In the genomic region with DNA sequence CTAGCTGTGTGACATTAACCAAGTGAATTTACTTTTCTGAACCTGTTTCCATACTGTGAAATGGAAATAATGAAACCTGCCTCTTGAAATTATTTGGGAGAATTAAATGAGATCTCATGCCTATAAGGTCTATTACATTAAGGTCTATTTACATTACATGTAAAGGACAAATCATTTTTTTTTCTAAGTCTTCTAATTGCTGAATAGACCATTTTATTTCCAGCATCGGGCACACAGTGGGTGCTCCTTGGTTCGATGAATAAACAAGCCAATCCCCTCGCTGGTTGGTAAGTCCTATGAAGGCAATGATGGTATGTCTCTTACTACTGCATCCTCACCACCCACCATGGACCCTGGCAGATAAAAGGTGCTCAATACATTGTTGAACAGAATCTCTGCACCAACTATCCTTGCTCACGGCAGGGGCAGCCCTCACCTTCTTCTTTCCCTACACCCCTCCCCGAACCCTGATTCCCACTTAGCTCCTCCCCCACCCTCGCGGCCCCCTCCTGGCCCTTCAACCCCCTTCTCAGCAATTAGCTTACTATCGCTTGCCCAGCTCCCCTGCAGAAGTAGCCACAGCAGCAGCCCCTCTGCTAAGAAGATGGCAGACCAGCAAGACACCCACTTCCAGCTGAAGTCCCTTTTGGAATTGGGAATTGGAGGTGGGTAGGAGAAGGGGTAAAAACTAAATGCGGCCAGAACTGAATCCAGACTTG, we compare ENCODE assay signal across 11 cellular contexts. TPM values are rescaled to one million over a fixed set of nuclear protein-coding genes. Genes with fewer than 3 reads are reported as not detected.
DNase-seq lines count a peak whose midpoint lies in the region; ATAC-seq and TF ChIP-seq lines count a peak whose summit lies in the region.
"Had no signal": no experiment of that assay in that cellular context is flagged by ENCODE, and none has a peak within 500 bp of the region (broad histone marks: within the 10 kb centered on the region; RNA-seq: fewer than 3 reads in every experiment).

No MANE protein-coding gene starts in this region.

- no peak for TF ChIP-seq CTCF in Caco-2 (IDR thresholded peaks at IDR 0.05; ENCODE audit: insufficient read depth in 1 of 2, low read depth in 1 of 2, low read length in 1 of 2, severe bottlenecking in 1 of 2, unreplicated experiment in 1 of 2)
- no peak for TF ChIP-seq CTCF in WTC11 (IDR thresholded peaks at IDR 0.05)
- no peak for TF ChIP-seq CTCF in prostate gland (IDR thresholded peaks at IDR 0.05)

- H3K4me3 Mint-ChIP-seq in Caco-2 (ENCODE audit: unreplicated experiment) (peak overlapping the region; percentile 58), WTC11 (peak overlapping the region; percentile 76)
- H3K4me3 Mint-ChIP-seq: T-helper 2 cell treated with Interferon-gamma antibody and Interleukin-4, amounts not matched to agents 5 μg/mL and 100 μg/mL, for 36 hours had no signal

- H3K27me3 ChIP-seq in Caco-2 (replicated peaks; ENCODE audit: control insufficient read depth, insufficient read depth, low read length) (peaks cover 5% of the 10 kb centered on the region), iPS-18a (ENCODE audit: control insufficient read depth, insufficient read depth, low read length) (no peaks in the 10 kb centered on the region), prostate gland (replicated peaks; ENCODE audit: insufficient read depth) (no peaks in the 10 kb centered on the region)

- WGBS in prostate gland: 32% methylated on average over 9 of the region's 9 CpGs

- TF ChIP-seq POLR2A in prostate gland (IDR thresholded peaks at IDR 0.05): no peak

- intact Hi-C loops in Caco-2 (cut with micrococcal nuclease; ENCODE audit: unreplicated experiment): no loop called here
- intact Hi-C loops in prostate gland (cut with DNase I): loop anchor here (5.0 kb wide), 1 partner anchor 87 kb away; no protein-coding TSS in a partner anchor

- H3K9me3 ChIP-seq in Caco-2 (no peaks in the 10 kb centered on the region), iPS-18a (ENCODE audit: control insufficient read depth, low read depth, low read length) (no peaks in the 10 kb centered on the region), prostate gland (no peaks in the 10 kb centered on the region)

- DNase-seq in Caco-2 (no peak), WTC11 (ENCODE audit: low spot score) (no peak), prostate gland (ENCODE audit: low spot score) (no peak), RKO (ENCODE audit: low spot score) (no peak)
- DNase-seq in stimulated activated CD8-positive, alpha-beta memory T cell treated with anti-CD3 and anti-CD28 coated beads, Interleukin-4, amount 100 ng/mL, for 48 hours: no peak
- no peak for DNase-seq in activated CD4-positive, alpha-beta T cell treated with anti-CD3 and anti-CD28 coated beads for 1 hour
- DNase-seq: NCI-H446 had no signal

- H3K4me3 ChIP-seq in Caco-2 (ENCODE audit: low read depth, low read length): peak overlapping the region; percentile 60
- H3K4me3 ChIP-seq in iPS-18a (ENCODE audit: low read length): peak overlapping the region; percentile 87
- H3K4me3 ChIP-seq in prostate gland: peak overlapping the region; percentile 78 to 88

- H3K27me3 Mint-ChIP-seq in Caco-2 (ENCODE audit: insufficient read depth, unreplicated experiment): peaks cover 18% of the 10 kb centered on the region
- peaks cover 2% of the 10 kb centered on the region; the same call in 1 of the 2 replicates for H3K27me3 Mint-ChIP-seq in WTC11 (ENCODE audit: low read depth)

- peaks cover 37% of the 10 kb centered on the region for H3K4me1 ChIP-seq in Caco-2
- peaks cover 54% of the 10 kb centered on the region for H3K4me1 ChIP-seq in iPS-18a (ENCODE audit: control insufficient read depth, low read depth, low read length)
- H3K4me1 ChIP-seq in prostate gland (replicated peaks): peaks cover 3% of the 10 kb centered on the region

- BruUV-seq in Caco-2 (replicated peaks; lab: Mats Ljungman, UMichigan): no TSS peak

- no peak; the same call in 1 of the 2 replicates for ATAC-seq in WTC11
- no peak for ATAC-seq in GM21786 (IDR thresholded peaks at IDR 0.05; ENCODE audit: unreplicated experiment)

- POLR2A ChIA-PET in Caco-2 (lab: Charles Lee): no interaction called here
- POLR2A ChIA-PET in WTC11 (lab: Charles Lee): interaction anchor here (0.6 to 7.1 kb wide), 12 partner anchors 20 to 698 kb away, joined by 3 to 66 read pairs (median 4); no protein-coding TSS in a partner anchor

- H3K36me3 Mint-ChIP-seq in Caco-2 (ENCODE audit: insufficient read depth, unreplicated experiment): peaks cover 7% of the 10 kb centered on the region
- H3K36me3 Mint-ChIP-seq in WTC11: peaks cover 8% of the 10 kb centered on the region; the same call in 1 of the 2 replicates

- peak overlapping the region; percentile 82 for H3K9ac ChIP-seq in iPS-18a (ENCODE audit: low read length)

- H3K9me3 Mint-ChIP-seq in Caco-2 (ENCODE audit: unreplicated experiment) (no peaks in the 10 kb centered on the region), WTC11 (no peaks in the 10 kb centered on the region)
- H3K9me3 Mint-ChIP-seq: activated T-helper 2 cell treated with anti-CD3 and anti-CD28 coated beads, Interferon-gamma antibody, Interleukin-2, Interleukin-4, amounts not matched to agents 10 μg/mL and 5 μg/mL and 100 μg/mL, durations not matched to agents 14 hours and 24 hours and 36 hours; T-helper 2 cell treated with Interferon-gamma antibody and Interleukin-4, amounts not matched to agents 5 μg/mL and 100 μg/mL, for 36 hours had no signal

- H3K4me1 Mint-ChIP-seq in Caco-2 (ENCODE audit: low read depth, unreplicated experiment): peaks cover 39% of the 10 kb centered on the region
- H3K4me1 Mint-ChIP-seq in WTC11: peaks cover 68% of the 10 kb centered on the region

- CTCF ChIA-PET in Caco-2 (lab: Charles Lee) (interaction anchor here (0.9 kb wide), 1 partner anchor 49 kb away, joined by 4 read pairs; the partner anchor contains the start of gene DELE1), WTC11 (lab: Charles Lee) (interaction anchor here (0.5 to 10.0 kb wide), 14 partner anchors 21 to 211 kb away, joined by 3 to 406 read pairs (median 4); no protein-coding TSS in a partner anchor)

- H3K27ac Mint-ChIP-seq in Caco-2 (ENCODE audit: unreplicated experiment) (no peak overlapping the region), WTC11 (peak overlapping the region; percentile 58)
- H3K27ac Mint-ChIP-seq: activated T-helper 2 cell treated with anti-CD3 and anti-CD28 coated beads, Interferon-gamma antibody, Interleukin-2, Interleukin-4, amounts not matched to agents 10 μg/mL and 5 μg/mL and 100 μg/mL, durations not matched to agents 14 hours and 24 hours and 36 hours; T-helper 2 cell treated with Interferon-gamma antibody and Interleukin-4, amounts not matched to agents 5 μg/mL and 100 μg/mL, for 36 hours had no signal

- H3K36me3 ChIP-seq in Caco-2 (ENCODE audit: control insufficient read depth, insufficient read depth, low read length) (no peaks in the 10 kb centered on the region; the same call in 1 of the 2 replicates), iPS-18a (ENCODE audit: control insufficient read depth, low read depth, low read length) (peaks cover 2% of the 10 kb centered on the region), prostate gland (no peaks in the 10 kb centered on the region)

- no peak overlapping the region for H3K27ac ChIP-seq in iPS-18a (ENCODE audit: low read length)
- peak overlapping the region; percentile 86 to 95 for H3K27ac ChIP-seq in prostate gland

TF ChIP-seq in WTC11, 78 proteins besides CTCF, POLR2A, EP300 and RAD21 (continues in another document):
- TF ChIP-seq, protein P1, sequence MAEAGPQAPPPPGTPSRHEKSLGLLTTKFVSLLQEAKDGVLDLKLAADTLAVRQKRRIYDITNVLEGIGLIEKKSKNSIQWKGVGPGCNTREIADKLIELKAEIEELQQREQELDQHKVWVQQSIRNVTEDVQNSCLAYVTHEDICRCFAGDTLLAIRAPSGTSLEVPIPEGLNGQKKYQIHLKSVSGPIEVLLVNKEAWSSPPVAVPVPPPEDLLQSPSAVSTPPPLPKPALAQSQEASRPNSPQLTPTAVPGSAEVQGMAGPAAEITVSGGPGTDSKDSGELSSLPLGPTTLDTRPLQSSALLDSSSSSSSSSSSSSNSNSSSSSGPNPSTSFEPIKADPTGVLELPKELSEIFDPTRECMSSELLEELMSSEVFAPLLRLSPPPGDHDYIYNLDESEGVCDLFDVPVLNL (CRISPR knock-in tag; IDR thresholded peaks at IDR 0.05; ENCODE audit: borderline replicate concordance, low read depth): no peak
- TF ChIP-seq ZNF423 (CRISPR knock-in tag; IDR thresholded peaks at IDR 0.05) (no peak), FOXK1 (CRISPR knock-in tag; IDR thresholded peaks at IDR 0.05) (no peak), ZBTB21 (CRISPR knock-in tag; IDR thresholded peaks at IDR 0.05; ENCODE audit: borderline replicate concordance) (no peak)
- TF ChIP-seq, protein P2, sequence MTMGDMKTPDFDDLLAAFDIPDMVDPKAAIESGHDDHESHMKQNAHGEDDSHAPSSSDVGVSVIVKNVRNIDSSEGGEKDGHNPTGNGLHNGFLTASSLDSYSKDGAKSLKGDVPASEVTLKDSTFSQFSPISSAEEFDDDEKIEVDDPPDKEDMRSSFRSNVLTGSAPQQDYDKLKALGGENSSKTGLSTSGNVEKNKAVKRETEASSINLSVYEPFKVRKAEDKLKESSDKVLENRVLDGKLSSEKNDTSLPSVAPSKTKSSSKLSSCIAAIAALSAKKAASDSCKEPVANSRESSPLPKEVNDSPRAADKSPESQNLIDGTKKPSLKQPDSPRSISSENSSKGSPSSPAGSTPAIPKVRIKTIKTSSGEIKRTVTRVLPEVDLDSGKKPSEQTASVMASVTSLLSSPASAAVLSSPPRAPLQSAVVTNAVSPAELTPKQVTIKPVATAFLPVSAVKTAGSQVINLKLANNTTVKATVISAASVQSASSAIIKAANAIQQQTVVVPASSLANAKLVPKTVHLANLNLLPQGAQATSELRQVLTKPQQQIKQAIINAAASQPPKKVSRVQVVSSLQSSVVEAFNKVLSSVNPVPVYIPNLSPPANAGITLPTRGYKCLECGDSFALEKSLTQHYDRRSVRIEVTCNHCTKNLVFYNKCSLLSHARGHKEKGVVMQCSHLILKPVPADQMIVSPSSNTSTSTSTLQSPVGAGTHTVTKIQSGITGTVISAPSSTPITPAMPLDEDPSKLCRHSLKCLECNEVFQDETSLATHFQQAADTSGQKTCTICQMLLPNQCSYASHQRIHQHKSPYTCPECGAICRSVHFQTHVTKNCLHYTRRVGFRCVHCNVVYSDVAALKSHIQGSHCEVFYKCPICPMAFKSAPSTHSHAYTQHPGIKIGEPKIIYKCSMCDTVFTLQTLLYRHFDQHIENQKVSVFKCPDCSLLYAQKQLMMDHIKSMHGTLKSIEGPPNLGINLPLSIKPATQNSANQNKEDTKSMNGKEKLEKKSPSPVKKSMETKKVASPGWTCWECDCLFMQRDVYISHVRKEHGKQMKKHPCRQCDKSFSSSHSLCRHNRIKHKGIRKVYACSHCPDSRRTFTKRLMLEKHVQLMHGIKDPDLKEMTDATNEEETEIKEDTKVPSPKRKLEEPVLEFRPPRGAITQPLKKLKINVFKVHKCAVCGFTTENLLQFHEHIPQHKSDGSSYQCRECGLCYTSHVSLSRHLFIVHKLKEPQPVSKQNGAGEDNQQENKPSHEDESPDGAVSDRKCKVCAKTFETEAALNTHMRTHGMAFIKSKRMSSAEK (CRISPR knock-in tag; IDR thresholded peaks at IDR 0.05; ENCODE audit: borderline replicate concordance): no peak

RNA-seq across cellular contexts. Expression of gene PCDH1, which starts 3.0 kb away (rescaled TPM):
- total RNA-seq in Caco-2 (2022) (1.5 and 1.8 TPM in 2 replicates), WTC11 (2021) (105 to 108 TPM (median 108 TPM) in 3 replicates), prostate gland (10 to 100 TPM; 49.2 to 81.1 TPM)
- total RNA-seq: activated T-helper 2 cell treated with anti-CD3 and anti-CD28 coated beads, Interferon-gamma antibody, Interleukin-2, Interleukin-4, amounts not matched to agents 10 μg/mL and 5 μg/mL and 100 μg/mL, durations not matched to agents 14 hours and 24 hours and 36 hours had no signal

RNA-seq across cellular contexts. Expression of gene DELE1, which starts 48.5 kb away (rescaled TPM):
- 67.6 and 78.6 TPM in 2 replicates for total RNA-seq in Caco-2 (2022)
- 79.3 to 83.8 TPM (median 81.5 TPM) in 3 replicates for total RNA-seq in WTC11 (2021)
- 10 to 100 TPM; 66.7 to 98.1 TPM for total RNA-seq in prostate gland

Comparison
In these comparisons a context has a peak if more than half of its experiments do, and no peak if none do; other contexts are left out.
1. RNA of gene PCDH1, which starts 3.0 kb away (total RNA-seq): 105 to 108 TPM in WTC11 and 49.2 to 81.1 TPM in prostate gland; 1.5 to 1.8 TPM in Caco-2; every median in the first group is over 10 times any median in the second.
2. Peak in every context shown above with its lines, with median percentiles within 50 percentile points of each other: H3K4me3 ChIP-seq.